Comparison of ENCODE assay signal across 25 cellular contexts in genomic region chr1:53618218-53619087, GRCh38.
DNase-seq lines count a peak whose midpoint lies in the region; ATAC-seq, FAIRE-seq and TF ChIP-seq lines count a peak whose summit lies in the region.
"Had no signal": no experiment of that assay in that cellular context is flagged by ENCODE, and none has a peak within 500 bp of the region (broad histone marks: within the 10 kb centered on the region; RNA-seq: fewer than 3 reads in every experiment).

No MANE protein-coding gene starts in this region.

- H2BK15ac ChIP-seq in neuronal stem cell (ENCODE audit: low read length) = no peak overlapping the region

- TF ChIP-seq POLR2A in GM12878 (IDR thresholded peaks at IDR 0.05; ENCODE audit: low read depth, low read length) (no peak), body of pancreas (IDR thresholded peaks at IDR 0.05) (no peak)

- no peak for ATAC-seq in activated naive CD8-positive, alpha-beta T cell treated with anti-CD3 and anti-CD28 coated beads, Interleukin-2, amount 10 ng/mL, durations not matched to agents 7 days and 5 days (ENCODE audit: low read depth)
- ATAC-seq in GM12878 = peak; percentile 55
- no peak for ATAC-seq in upper lobe of right lung
- ATAC-seq in body of pancreas = no peak
- ATAC-seq: HCT116, psoas muscle had no signal

- H3K23ac ChIP-seq in neuronal stem cell (ENCODE audit: low read depth, low read length, poor library complexity) = no peak overlapping the region

- peak overlapping the region; percentile 4 for H4K8ac ChIP-seq in neuronal stem cell (ENCODE audit: low read depth, low read length)

- POLR2A ChIA-PET in activated naive CD8-positive, alpha-beta T cell treated with anti-CD3 and anti-CD28 coated beads, Interleukin-2, amount 10 ng/mL, durations not matched to agents 7 days and 5 days (lab: Charles Lee) = no interaction called here
- POLR2A ChIA-PET in GM12878 (lab: Charles Lee) = no interaction called here
- POLR2A ChIA-PET in CD8-positive, alpha-beta memory T cell (lab: Charles Lee) = interaction anchor here (0.7 kb wide), 1 partner anchor 524 kb away, joined by 3 read pairs; no protein-coding TSS in a partner anchor

- no peak for FAIRE-seq in GM12878 (lab: Jason Lieb, UNC)
- FAIRE-seq: GM12892 had no signal

- RAD21 ChIA-PET in GM12878 (lab: Charles Lee; ENCODE audit: unreplicated experiment) = no interaction called here

- no peaks in the 10 kb centered on the region for H3K79me2 ChIP-seq in GM12878 (ENCODE audit: control insufficient read depth, insufficient read depth, low read length)

- H4K20me1 ChIP-seq in GM12878 (ENCODE audit: control insufficient read depth, insufficient read depth) = no peaks in the 10 kb centered on the region
- H4K20me1 ChIP-seq: BLaER1 treated with 17β-estradiol and CSF1 and Interleukin-3, amounts not matched to agents 10 nM and 100 nM had no signal

- no peak overlapping the region for H4K91ac ChIP-seq in neuronal stem cell (ENCODE audit: low read depth, low read length, poor library complexity)

- H2BK120ac ChIP-seq in neuronal stem cell (ENCODE audit: low read depth, low read length) = no peak overlapping the region

- peak; percentile 16 for DNase-seq in activated naive CD8-positive, alpha-beta T cell treated with anti-CD3 and anti-CD28 coated beads, Interleukin-2, amount 10 ng/mL, durations not matched to agents 7 days and 5 days
- DNase-seq in activated naive CD8-positive, alpha-beta T cell treated with anti-CD3 and anti-CD28 coated beads for 36 hours = no peak
- DNase-seq in GM12878 (ENCODE audit: low read depth, low spot score) (no peak), neuronal stem cell (ENCODE audit: low spot score) (no peak), upper lobe of right lung (peak; percentile 34), glutamatergic neuron (no peak), body of pancreas (no peak)
- no peak for DNase-seq in CD8-positive, alpha-beta memory T cell
- DNase-seq: activated naive CD4-positive, alpha-beta T cell treated with anti-CD3 and anti-CD28 coated beads for 36 hours; anterior cingulate cortex; caudate nucleus; dermis blood vessel endothelial cell; NCI-H1105; NCI-H1930; NCI-H226; psoas muscle; stimulated activated CD4-positive, alpha-beta T cell treated with anti-CD3 and anti-CD28 coated beads, Interleukin-1b, Interleukin-23, amount 100 ng/mL, for 48 hours had no signal

- no peaks in the 10 kb centered on the region for H3K27me3 ChIP-seq in GM12878 (replicated peaks in 1 of 2; ENCODE audit: control insufficient read depth in 2 of 2, insufficient read depth in 2 of 2, low read length in 1 of 2)
- H3K27me3 ChIP-seq in neuronal stem cell (ENCODE audit: control insufficient read depth in 3 of 3, insufficient read depth in 3 of 3, low read depth in 1 of 3, low read length in 3 of 3) = peaks cover 0 to 18% (median 0%) of the 10 kb centered on the region in 3 experiments
- no peaks in the 10 kb centered on the region for H3K27me3 ChIP-seq in upper lobe of right lung
- no peaks in the 10 kb centered on the region for H3K27me3 ChIP-seq in CD8-positive, alpha-beta memory T cell (ENCODE audit: insufficient read depth, low read length, poor library complexity, severe bottlenecking)
- H3K27me3 ChIP-seq in body of pancreas = no peaks in the 10 kb centered on the region
- H3K27me3 ChIP-seq: BLaER1 treated with 17β-estradiol and CSF1 and Interleukin-3, amounts not matched to agents 10 nM and 100 nM; neural progenitor cell had no signal

- H3K9ac ChIP-seq in GM12878 (ENCODE audit: control insufficient read depth, insufficient read depth, low read length) (no peak overlapping the region), neuronal stem cell (ENCODE audit: low read depth, low read length, poor library complexity) (no peak overlapping the region)
- H3K9ac ChIP-seq: BLaER1 treated with 17β-estradiol and CSF1 and Interleukin-3, amounts not matched to agents 10 nM and 100 nM; neural progenitor cell had no signal

- peaks cover 9% of the 10 kb centered on the region for H3K27me3 Mint-ChIP-seq in activated naive CD8-positive, alpha-beta T cell treated with anti-CD3 and anti-CD28 coated beads, Interleukin-2, amount 10 ng/mL, durations not matched to agents 7 days and 5 days
- H3K27me3 Mint-ChIP-seq in activated naive CD8-positive, alpha-beta T cell treated with anti-CD3 and anti-CD28 coated beads for 36 hours = no peaks in the 10 kb centered on the region
- H3K27me3 Mint-ChIP-seq in CD8-positive, alpha-beta memory T cell = peaks cover 8 to 10% of the 10 kb centered on the region in 2 donors
- peaks cover 5% of the 10 kb centered on the region for H3K27me3 Mint-ChIP-seq in glutamatergic neuron (ENCODE audit: unreplicated experiment)

- H3K36me3 ChIP-seq in GM12878 (ENCODE audit: control insufficient read depth in 2 of 2, insufficient read depth in 2 of 2, low read length in 1 of 2) (no peaks in the 10 kb centered on the region), neuronal stem cell (replicated peaks in 1 of 2; ENCODE audit: control insufficient read depth in 2 of 2, insufficient read depth in 2 of 2, low read length in 2 of 2) (no peaks in the 10 kb centered on the region), upper lobe of right lung (no peaks in the 10 kb centered on the region), body of pancreas (replicated peaks in 1 of 2; ENCODE audit: insufficient read depth in 1 of 2, low read depth in 2 of 2) (no peaks in the 10 kb centered on the region)
- H3K36me3 ChIP-seq in CD8-positive, alpha-beta memory T cell (ENCODE audit: insufficient read depth, low read length) = no peaks in the 10 kb centered on the region
- H3K36me3 ChIP-seq: BLaER1 treated with 17β-estradiol and CSF1 and Interleukin-3, amounts not matched to agents 10 nM and 100 nM; neural progenitor cell had no signal

- H3K4me3 ChIP-seq in GM12878 = no peak overlapping the region
- no peak overlapping the region for H3K4me3 ChIP-seq in neuronal stem cell (ENCODE audit: low read length in 2 of 2)
- no peak overlapping the region for H3K4me3 ChIP-seq in upper lobe of right lung
- no peak overlapping the region for H3K4me3 ChIP-seq in CD8-positive, alpha-beta memory T cell (ENCODE audit: low read length)
- no peak overlapping the region for H3K4me3 ChIP-seq in body of pancreas
- H3K4me3 ChIP-seq: BLaER1 treated with 17β-estradiol and CSF1 and Interleukin-3, amounts not matched to agents 10 nM and 100 nM; lung; neural progenitor cell; psoas muscle; skin epidermis had no signal

- SMC1A ChIA-PET in GM12878 (lab: Charles Lee; ENCODE audit: uncharacterized antibody, unreplicated experiment) = no interaction called here

- no peak overlapping the region for H2BK12ac ChIP-seq in neuronal stem cell (ENCODE audit: low read length)

- H3K14ac ChIP-seq in neuronal stem cell (ENCODE audit: low read length) = peak overlapping the region; percentile 75

- H3K18ac ChIP-seq in neuronal stem cell (ENCODE audit: low read length) = no peak overlapping the region

- in situ Hi-C loops in GM12878 (cut with MboI) = no loop called here

- no peak for TF ChIP-seq EP300 in GM12878 (IDR thresholded peaks at IDR 0.05; ENCODE audit: borderline replicate concordance in 1 of 2, control insufficient read depth in 1 of 2, low read depth in 2 of 2, low read length in 2 of 2)

- TF ChIP-seq CTCF in GM12878 (IDR thresholded peaks at IDR 0.05 in 2 of 3, conservative IDR thresholded peaks at IDR 0.05 in 1 of 3; ENCODE audit: control insufficient read depth in 2 of 3, extremely low read depth in 1 of 3, insufficient read depth in 1 of 3, low read depth in 3 of 3, low read length in 3 of 3) = no peak
- TF ChIP-seq CTCF in upper lobe of right lung (IDR thresholded peaks at IDR 0.05) = no peak
- TF ChIP-seq CTCF in glutamatergic neuron (IDR thresholded peaks at IDR 0.05; ENCODE audit: partially characterized antibody, unreplicated experiment) = no peak
- no peak for TF ChIP-seq CTCF in body of pancreas (IDR thresholded peaks at IDR 0.05)

- no peaks in the 10 kb centered on the region for H3K36me3 Mint-ChIP-seq in activated naive CD8-positive, alpha-beta T cell treated with anti-CD3 and anti-CD28 coated beads, Interleukin-2, amount 10 ng/mL, durations not matched to agents 7 days and 5 days
- no peaks in the 10 kb centered on the region for H3K36me3 Mint-ChIP-seq in activated naive CD8-positive, alpha-beta T cell treated with anti-CD3 and anti-CD28 coated beads for 36 hours
- H3K36me3 Mint-ChIP-seq in CD8-positive, alpha-beta memory T cell = no peaks in the 10 kb centered on the region
- no peaks in the 10 kb centered on the region for H3K36me3 Mint-ChIP-seq in glutamatergic neuron (ENCODE audit: unreplicated experiment)
- H3K36me3 Mint-ChIP-seq: neural progenitor cell had no signal

- H3K4me2 ChIP-seq in GM12878 (ENCODE audit: control insufficient read depth, insufficient read depth) (no peak overlapping the region), neuronal stem cell (ENCODE audit: insufficient read depth, low read length, poor library complexity, severe bottlenecking) (no peak overlapping the region)
- H3K4me2 ChIP-seq: BLaER1 treated with 17β-estradiol and CSF1 and Interleukin-3, amounts not matched to agents 10 nM and 100 nM; neural progenitor cell had no signal

- intact Hi-C loops in GM12878 (cut with micrococcal nuclease; ENCODE audit: unreplicated experiment) = no loop called here
- intact Hi-C loops in upper lobe of right lung (cut with DNase I) = no loop called here
- intact Hi-C loops in body of pancreas (cut with DNase I) = no loop called here

- no peak overlapping the region for H3K4me3 Mint-ChIP-seq in activated naive CD8-positive, alpha-beta T cell treated with anti-CD3 and anti-CD28 coated beads, Interleukin-2, amount 10 ng/mL, durations not matched to agents 7 days and 5 days
- H3K4me3 Mint-ChIP-seq in activated naive CD8-positive, alpha-beta T cell treated with anti-CD3 and anti-CD28 coated beads for 36 hours = no peak overlapping the region
- no peak overlapping the region for H3K4me3 Mint-ChIP-seq in CD8-positive, alpha-beta memory T cell
- no peak overlapping the region for H3K4me3 Mint-ChIP-seq in glutamatergic neuron (ENCODE audit: unreplicated experiment)
- H3K4me3 Mint-ChIP-seq: activated naive CD4-positive, alpha-beta T cell treated with anti-CD3 and anti-CD28 coated beads for 36 hours; neural progenitor cell; T-helper 1 cell treated with Interleukin-12 subunit alpha and Interleukin-12 subunit beta and Interleukin-4 antibody, amounts not matched to agents 30 μg/mL and 1 μg/mL, for 36 hours had no signal

- no peaks in the 10 kb centered on the region for H3K4me1 Mint-ChIP-seq in activated naive CD8-positive, alpha-beta T cell treated with anti-CD3 and anti-CD28 coated beads, Interleukin-2, amount 10 ng/mL, durations not matched to agents 7 days and 5 days
- H3K4me1 Mint-ChIP-seq in activated naive CD8-positive, alpha-beta T cell treated with anti-CD3 and anti-CD28 coated beads for 36 hours = no peaks in the 10 kb centered on the region
- no peaks in the 10 kb centered on the region for H3K4me1 Mint-ChIP-seq in CD8-positive, alpha-beta memory T cell
- H3K4me1 Mint-ChIP-seq in glutamatergic neuron (ENCODE audit: low read depth, unreplicated experiment) = peaks cover 16% of the 10 kb centered on the region
- H3K4me1 Mint-ChIP-seq: neural progenitor cell had no signal

- H3K27ac Mint-ChIP-seq in activated naive CD8-positive, alpha-beta T cell treated with anti-CD3 and anti-CD28 coated beads, Interleukin-2, amount 10 ng/mL, durations not matched to agents 7 days and 5 days = no peak overlapping the region
- H3K27ac Mint-ChIP-seq in activated naive CD8-positive, alpha-beta T cell treated with anti-CD3 and anti-CD28 coated beads for 36 hours = no peak overlapping the region
- no peak overlapping the region for H3K27ac Mint-ChIP-seq in CD8-positive, alpha-beta memory T cell
- H3K27ac Mint-ChIP-seq in glutamatergic neuron (ENCODE audit: unreplicated experiment) = no peak overlapping the region
- H3K27ac Mint-ChIP-seq: activated naive CD4-positive, alpha-beta T cell treated with anti-CD3 and anti-CD28 coated beads for 36 hours; neural progenitor cell; T-helper 1 cell treated with Interleukin-12 subunit alpha and Interleukin-12 subunit beta and Interleukin-4 antibody, amounts not matched to agents 30 μg/mL and 1 μg/mL, for 36 hours had no signal

- H3K27ac ChIP-seq in GM12878 (ENCODE audit: control insufficient read depth, insufficient read depth) = no peak overlapping the region
- H3K27ac ChIP-seq in neuronal stem cell (replicated peaks; ENCODE audit: low read length) = no peak overlapping the region
- H3K27ac ChIP-seq in upper lobe of right lung = no peak overlapping the region
- H3K27ac ChIP-seq in CD8-positive, alpha-beta memory T cell (ENCODE audit: low read depth, low read length) = no peak overlapping the region
- H3K27ac ChIP-seq in body of pancreas = no peak overlapping the region
- H3K27ac ChIP-seq: BLaER1 treated with 17β-estradiol and CSF1 and Interleukin-3, amounts not matched to agents 10 nM and 100 nM; HL-60; neural progenitor cell; psoas muscle had no signal

- WGBS in GM12878 (ENCODE audit: insufficient coverage, insufficient replicate concordance, low lambda C conversion rate, missing lambda C conversion rate) = 7% methylated on average over 4 of the region's 4 CpGs
- no CpG with 5 or more reads among the region's 4 CpGs for WGBS in neuronal stem cell (ENCODE audit: extremely low coverage in 2 of 2, insufficient read length in 2 of 2, insufficient replicate concordance in 1 of 2), 2 donors
- 59 to 77% methylated on average over 3 to 4 of the region's 4 CpGs for whole genome bisulfite sequencing in body of pancreas, 2 donors

- H2AK5ac ChIP-seq in neuronal stem cell (ENCODE audit: low read depth, low read length) = peak overlapping the region; percentile 13

- H3K9me3 Mint-ChIP-seq in activated naive CD8-positive, alpha-beta T cell treated with anti-CD3 and anti-CD28 coated beads, Interleukin-2, amount 10 ng/mL, durations not matched to agents 7 days and 5 days = no peaks in the 10 kb centered on the region
- no peaks in the 10 kb centered on the region for H3K9me3 Mint-ChIP-seq in activated naive CD8-positive, alpha-beta T cell treated with anti-CD3 and anti-CD28 coated beads for 36 hours
- H3K9me3 Mint-ChIP-seq in CD8-positive, alpha-beta memory T cell = no peaks in the 10 kb centered on the region
- peaks cover 2% of the 10 kb centered on the region for H3K9me3 Mint-ChIP-seq in glutamatergic neuron (ENCODE audit: unreplicated experiment)
- H3K9me3 Mint-ChIP-seq: activated naive CD4-positive, alpha-beta T cell treated with anti-CD3 and anti-CD28 coated beads for 36 hours; neural progenitor cell; T-helper 1 cell treated with Interleukin-12 subunit alpha and Interleukin-12 subunit beta and Interleukin-4 antibody, amounts not matched to agents 30 μg/mL and 1 μg/mL, for 36 hours had no signal

- H3K9me3 ChIP-seq in GM12878 (replicated peaks; ENCODE audit: control insufficient read depth, insufficient read depth, low read length) = no peaks in the 10 kb centered on the region
- no peaks in the 10 kb centered on the region for H3K9me3 ChIP-seq in neuronal stem cell (replicated peaks in 1 of 2; ENCODE audit: control insufficient read depth in 2 of 2, insufficient read depth in 1 of 2, low read depth in 1 of 2, low read length in 2 of 2)
- no peaks in the 10 kb centered on the region for H3K9me3 ChIP-seq in upper lobe of right lung
- no peaks in the 10 kb centered on the region for H3K9me3 ChIP-seq in CD8-positive, alpha-beta memory T cell (ENCODE audit: low read length)
- no peaks in the 10 kb centered on the region for H3K9me3 ChIP-seq in body of pancreas
- H3K9me3 ChIP-seq: BLaER1 treated with 17β-estradiol and CSF1 and Interleukin-3, amounts not matched to agents 10 nM and 100 nM; psoas muscle had no signal

- CTCF ChIA-PET in GM12878 (lab: Yijun Ruan, JAX) = no interaction called here
- CTCF ChIA-PET in CD8-positive, alpha-beta memory T cell (lab: Charles Lee) = no interaction called here

- H3K4ac ChIP-seq in neuronal stem cell (ENCODE audit: low read length) = no peak overlapping the region

- TF ChIP-seq RAD21 in GM12878 (IDR thresholded peaks at IDR 0.05; ENCODE audit: insufficient read depth, low read depth, low read length) = no peak

- H3K79me1 ChIP-seq in neuronal stem cell (ENCODE audit: low read depth, low read length) = peaks cover 1% of the 10 kb centered on the region

- no peak overlapping the region for H2BK5ac ChIP-seq in neuronal stem cell (ENCODE audit: low read length)

- BruUV-seq in GM12878 (replicated peaks; lab: Mats Ljungman, UMichigan) = no TSS peak

- H2AFZ ChIP-seq in GM12878 (ENCODE audit: control insufficient read depth, low read depth, low read length) = no peak overlapping the region
- H2AFZ ChIP-seq in neuronal stem cell (ENCODE audit: low read length) = no peak overlapping the region
- H2AFZ ChIP-seq: neural progenitor cell had no signal

- H3K4me1 ChIP-seq in GM12878 (ENCODE audit: control insufficient read depth, insufficient read depth, low read length) (no peaks in the 10 kb centered on the region), neuronal stem cell (ENCODE audit: control insufficient read depth in 2 of 2, insufficient read depth in 1 of 2, low read depth in 1 of 2, low read length in 2 of 2) (peaks cover 0 to 2% of the 10 kb centered on the region in 2 donors), upper lobe of right lung (no peaks in the 10 kb centered on the region), body of pancreas (no peaks in the 10 kb centered on the region)
- no peaks in the 10 kb centered on the region for H3K4me1 ChIP-seq in CD8-positive, alpha-beta memory T cell (ENCODE audit: insufficient read depth, low read length)
- H3K4me1 ChIP-seq: BLaER1 treated with 17β-estradiol and CSF1 and Interleukin-3, amounts not matched to agents 10 nM and 100 nM; neural progenitor cell; psoas muscle had no signal

Comparison
In these comparisons a context has a peak if more than half of its experiments do, and no peak if none do; other contexts are left out.
1. DNase-seq: peak in activated naive CD8-positive, alpha-beta T cell treated with anti-CD3 and anti-CD28 coated beads, Interleukin-2, amount 10 ng/mL, durations not matched to agents 7 days and 5 days (single experiment) and upper lobe of right lung (single experiment); none in activated naive CD8-positive, alpha-beta T cell treated with anti-CD3 and anti-CD28 coated beads for 36 hours (single experiment), GM12878 (single experiment), neuronal stem cell (single experiment), CD8-positive, alpha-beta memory T cell (0 of 5), glutamatergic neuron (single experiment) and body of pancreas (0 of 4).